Comparison of ENCODE assay signal across 10 cellular contexts in genomic region chr16:85715169-85716015, GRCh38. TPM values are rescaled to one million over a fixed set of nuclear protein-coding genes. Genes with fewer than 3 reads are reported as not detected.
DNase-seq lines count a peak whose midpoint lies in the region; ATAC-seq and TF ChIP-seq lines count a peak whose summit lies in the region.
"Had no signal": no experiment of that assay in that cellular context is flagged by ENCODE, and none has a peak within 500 bp of the region (broad histone marks: within the 10 kb centered on the region; RNA-seq: fewer than 3 reads in every experiment).

No MANE protein-coding gene starts in this region.

- H4K20me1 ChIP-seq in KMS-11 (ENCODE audit: insufficient read depth), result no peaks in the 10 kb centered on the region

- no peak for ATAC-seq in HG03280 (IDR thresholded peaks at IDR 0.05; ENCODE audit: unreplicated experiment)
- ATAC-seq in GM19455 (IDR thresholded peaks at IDR 0.05; ENCODE audit: unreplicated experiment), result no peak
- no peak for ATAC-seq in sciatic nerve

- H3K36me3 Mint-ChIP-seq in endodermal cell (ENCODE audit: low read depth), result peaks cover 9% of the 10 kb centered on the region

- H3K27me3 ChIP-seq in KMS-11 (ENCODE audit: insufficient read depth, low read depth), result peaks cover 86% of the 10 kb centered on the region
- peaks cover 21% of the 10 kb centered on the region for H3K27me3 ChIP-seq in endodermal cell (ENCODE audit: control insufficient read depth, insufficient read depth, low read length, poor library complexity, severe bottlenecking)

- DNase-seq in NCI-H2227 treated with DMSO at 0.1 percent for 48 hours (lab: John Stamatoyannopoulos, UW) (peak; percentile 42), endodermal cell (no peak), skeletal muscle cell (ENCODE audit: low read depth) (peak; percentile 28), 8988T (no peak), sciatic nerve (ENCODE audit: low spot score) (no peak)
- DNase-seq: activated B cell treated with CpG ODN at 0.5 μM for 24 hours, NCI-H526 treated with DMSO at 0.1 percent for 48 hours had no signal

- H3K9me3 ChIP-seq in endodermal cell (ENCODE audit: control insufficient read depth, low read length), result peaks cover 10% of the 10 kb centered on the region

- intact Hi-C loops in sciatic nerve (cut with DNase I), result loop anchor here (10.0 kb wide), 2 partner anchors 441 to 601 kb away; partner anchors contain the start of gene CIBAR2

- H3K4me2 ChIP-seq in KMS-11, result peak overlapping the region; percentile 50; the same call in 1 of the 2 replicates

- no peaks in the 10 kb centered on the region for H3K36me3 ChIP-seq in KMS-11 (ENCODE audit: insufficient read depth)
- H3K36me3 ChIP-seq in endodermal cell (ENCODE audit: control insufficient read depth, insufficient read depth, low read length), result no peaks in the 10 kb centered on the region

- TF ChIP-seq CTCF in KMS-11 (conservative IDR thresholded peaks at IDR 0.05; ENCODE audit: low read depth, low read length) (no peak), endodermal cell (conservative IDR thresholded peaks at IDR 0.05) (no peak)

- peaks cover 11% of the 10 kb centered on the region for H3K4me1 ChIP-seq in KMS-11 (ENCODE audit: low read depth, poor library complexity, severe bottlenecking)
- peaks cover 2% of the 10 kb centered on the region for H3K4me1 ChIP-seq in endodermal cell (ENCODE audit: control insufficient read depth, insufficient read depth, low read length)

- no peaks in the 10 kb centered on the region for H3K79me2 ChIP-seq in KMS-11 (ENCODE audit: insufficient read depth, low read depth)

- H3K9me3 Mint-ChIP-seq in endodermal cell, result peaks cover 7% of the 10 kb centered on the region

- H3K4me3 Mint-ChIP-seq in endodermal cell, result no peak overlapping the region
- H3K4me3 Mint-ChIP-seq: activated B cell treated with CpG ODN at 0.5 μM for 24 hours had no signal

- H3K4me1 Mint-ChIP-seq in endodermal cell, result peaks cover 3% of the 10 kb centered on the region

- no peak overlapping the region for H2AFZ ChIP-seq in KMS-11 (ENCODE audit: low read depth)

- peaks cover 21% of the 10 kb centered on the region for H3K27me3 Mint-ChIP-seq in endodermal cell (ENCODE audit: insufficient read depth)
- H3K27me3 Mint-ChIP-seq: activated B cell treated with CpG ODN at 0.5 μM for 24 hours had no signal

- H3K27ac Mint-ChIP-seq in endodermal cell, result no peak overlapping the region
- H3K27ac Mint-ChIP-seq: activated B cell treated with CpG ODN at 0.5 μM for 24 hours had no signal

- 54 to 71% methylated on average over 15 to 22 of the region's 22 CpGs for WGBS in endodermal cell (ENCODE audit: insufficient coverage in 1 of 2, insufficient read length in 1 of 2), 2 experiments

- no peak overlapping the region for H3K4me3 ChIP-seq in KMS-11 (IDR thresholded peaks at IDR 0.05; ENCODE audit: insufficient read depth, low read depth, low read length)
- no peak overlapping the region for H3K4me3 ChIP-seq in endodermal cell (ENCODE audit: low read length)
- H3K4me3 ChIP-seq in skeletal muscle cell (ENCODE audit: low read depth, low read length), result peak overlapping the region; percentile 11

- no peak overlapping the region for H3K9ac ChIP-seq in KMS-11
- H3K9ac ChIP-seq in endodermal cell (ENCODE audit: extremely low read depth, low read length, poor library complexity, severe bottlenecking), result no peak overlapping the region

- no peak overlapping the region for H3K27ac ChIP-seq in KMS-11
- peak overlapping the region; percentile 94 for H3K27ac ChIP-seq in endodermal cell (ENCODE audit: low read depth, low read length)

RNA-seq across cellular contexts. Expression of gene GINS2, which starts 26.6 kb away (rescaled TPM):
- 10 to 100 TPM; 32.8 to 42.3 TPM for total RNA-seq in endodermal cell
- 31.2 TPM for polyA plus RNA-seq in endodermal cell (2013, experiment 1 of 2)
- polyA plus RNA-seq in endodermal cell (2013, experiment 2 of 2), result 30.9 TPM
- total RNA-seq in sciatic nerve, result 1.3 TPM

RNA-seq across cellular contexts. Expression of gene C16orf74, which starts 35.5 kb away (rescaled TPM):
- total RNA-seq in endodermal cell, result 1 to 10 TPM; 3.6 to 7.4 TPM
- 1.7 TPM for polyA plus RNA-seq in endodermal cell (2013, experiment 1 of 2)
- 2.0 TPM for polyA plus RNA-seq in endodermal cell (2013, experiment 2 of 2)
- total RNA-seq in sciatic nerve, result 1.8 TPM

Comparison
In these comparisons a context has a peak if more than half of its experiments do, and no peak if none do; other contexts are left out.
1. DNase-seq: peak in NCI-H2227 treated with DMSO at 0.1 percent for 48 hours (single experiment) and skeletal muscle cell (single experiment); none in endodermal cell (single experiment), 8988T (single experiment) and sciatic nerve (single experiment).
2. RNA of gene GINS2, which starts 26.6 kb away (total RNA-seq): 32.8 to 42.3 TPM in endodermal cell; 1.3 TPM in sciatic nerve (single experiment); every median in the first group is over 10 times any median in the second.